9 cellular contexts compared by ENCODE assay signal in the genomic region with DNA sequence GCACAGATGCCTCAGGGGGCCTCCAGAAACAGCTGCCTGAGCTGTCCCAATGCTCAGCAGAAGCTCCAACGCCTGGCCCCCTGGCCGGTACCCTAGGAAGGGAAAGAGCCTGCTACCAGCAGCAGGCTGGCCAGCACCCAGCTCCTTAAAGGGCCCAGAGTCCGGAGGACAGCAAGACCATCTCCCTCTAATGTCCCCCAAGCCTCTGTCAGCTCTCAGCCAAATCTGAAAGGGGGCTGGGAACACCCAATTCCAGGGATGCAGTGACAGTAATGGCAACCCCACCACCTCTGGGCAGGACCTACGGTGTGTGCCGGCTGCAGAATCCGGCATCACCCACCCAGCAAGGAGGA. TPM values are rescaled to one million over a fixed set of nuclear protein-coding genes. Genes with fewer than 3 reads are reported as not detected.
DNase-seq lines count a peak whose midpoint lies in the region; ATAC-seq and TF ChIP-seq lines count a peak whose summit lies in the region.
"Had no signal": no experiment of that assay in that cellular context is flagged by ENCODE, and none has a peak within 500 bp of the region (broad histone marks: within the 10 kb centered on the region; RNA-seq: fewer than 3 reads in every experiment).

No MANE protein-coding gene starts in this region.

- H3K27ac ChIP-seq in lower lobe of right lung (peak overlapping the region; percentile 83), transverse colon (peak overlapping the region; percentile 73 to 87 (median 78))

- H3K4me1 Mint-ChIP-seq in activated T-cell treated with anti-CD3 and anti-CD28 coated beads, Interleukin-2, amount 50 U/mL, for 24 hours (ENCODE audit: low read depth), result peaks cover 71% of the 10 kb centered on the region
- peaks cover 63% of the 10 kb centered on the region for H3K4me1 Mint-ChIP-seq in activated T-helper 2 cell treated with anti-CD3 and anti-CD28 coated beads, Interferon-gamma antibody, Interleukin-2, Interleukin-4, amounts not matched to agents 10 μg/mL and 5 μg/mL and 100 μg/mL, durations not matched to agents 14 hours and 24 hours and 36 hours (ENCODE audit: low read depth)
- H3K4me1 Mint-ChIP-seq in osteocyte (ENCODE audit: unreplicated experiment), result peaks cover 45% of the 10 kb centered on the region

- peaks cover 87% of the 10 kb centered on the region for H3K36me3 Mint-ChIP-seq in activated T-cell treated with anti-CD3 and anti-CD28 coated beads, Interleukin-2, amount 50 U/mL, for 24 hours (ENCODE audit: low read depth)
- peaks cover 54% of the 10 kb centered on the region for H3K36me3 Mint-ChIP-seq in activated T-helper 2 cell treated with anti-CD3 and anti-CD28 coated beads, Interferon-gamma antibody, Interleukin-2, Interleukin-4, amounts not matched to agents 10 μg/mL and 5 μg/mL and 100 μg/mL, durations not matched to agents 14 hours and 24 hours and 36 hours (ENCODE audit: low read depth)
- no peaks in the 10 kb centered on the region for H3K36me3 Mint-ChIP-seq in osteocyte (ENCODE audit: unreplicated experiment)

- no peaks in the 10 kb centered on the region for H3K27me3 ChIP-seq in lower lobe of right lung (ENCODE audit: low read depth)
- H3K27me3 ChIP-seq in transverse colon, result no peaks in the 10 kb centered on the region

- intact Hi-C loops in activated T-helper 2 cell treated with anti-CD3 and anti-CD28 coated beads, Interferon-gamma antibody, Interleukin-2, Interleukin-4, amounts not matched to agents 10 μg/mL and 5 μg/mL and 100 μg/mL, durations not matched to agents 14 hours and 24 hours and 36 hours (cut with micrococcal nuclease), result loop anchor here (5.0 to 10.0 kb wide), 3 partner anchors 37 to 1050 kb away; a partner anchor contains a TSS
- intact Hi-C loops in lower lobe of right lung (cut with DNase I) (no loop called here), transverse colon (cut with DNase I; ENCODE audit: low total_unique reads) (no loop called here)

- POLR2A ChIA-PET in GM10248 (lab: Yijun Ruan, JAX), result interaction anchor here (0.5 to 1.9 kb wide), 5 partner anchors 9 to 153 kb away, joined by 3 to 10 read pairs (median 3); a partner anchor contains a TSS

- H3K27ac Mint-ChIP-seq in activated T-cell treated with anti-CD3 and anti-CD28 coated beads, Interleukin-2, amount 50 U/mL, for 24 hours, result peak overlapping the region; percentile 97
- peak overlapping the region; percentile 94 for H3K27ac Mint-ChIP-seq in activated T-helper 2 cell treated with anti-CD3 and anti-CD28 coated beads, Interferon-gamma antibody, Interleukin-2, Interleukin-4, amounts not matched to agents 10 μg/mL and 5 μg/mL and 100 μg/mL, durations not matched to agents 14 hours and 24 hours and 36 hours
- no peak overlapping the region for H3K27ac Mint-ChIP-seq in osteocyte (ENCODE audit: unreplicated experiment)

- H3K4me3 ChIP-seq in lower lobe of right lung, result peak overlapping the region; percentile 94
- peak overlapping the region in 3 of 4 donors; percentile 4 to 95 (median 10) for H3K4me3 ChIP-seq in transverse colon

- H3K27me3 Mint-ChIP-seq in activated T-cell treated with anti-CD3 and anti-CD28 coated beads, Interleukin-2, amount 50 U/mL, for 24 hours, result no peaks in the 10 kb centered on the region
- H3K27me3 Mint-ChIP-seq in activated T-helper 2 cell treated with anti-CD3 and anti-CD28 coated beads, Interferon-gamma antibody, Interleukin-2, Interleukin-4, amounts not matched to agents 10 μg/mL and 5 μg/mL and 100 μg/mL, durations not matched to agents 14 hours and 24 hours and 36 hours (ENCODE audit: low read depth), result no peaks in the 10 kb centered on the region
- H3K27me3 Mint-ChIP-seq in osteocyte (ENCODE audit: unreplicated experiment), result no peaks in the 10 kb centered on the region

- no peak for TF ChIP-seq POLR2A in transverse colon (IDR thresholded peaks at IDR 0.05)

- peaks cover 82% of the 10 kb centered on the region for H3K4me1 ChIP-seq in lower lobe of right lung
- peaks cover 27 to 78% (median 37%) of the 10 kb centered on the region in 4 donors for H3K4me1 ChIP-seq in transverse colon

- CTCF ChIA-PET in GM10248 (lab: Yijun Ruan, JAX), result interaction anchor here (0.9 to 3.6 kb wide), 7 partner anchors 14 to 199 kb away, joined by 3 to 12 read pairs (median 5); no protein-coding TSS in a partner anchor

- no peaks in the 10 kb centered on the region for H3K9me3 Mint-ChIP-seq in activated T-cell treated with anti-CD3 and anti-CD28 coated beads, Interleukin-2, amount 50 U/mL, for 24 hours
- no peaks in the 10 kb centered on the region for H3K9me3 Mint-ChIP-seq in activated T-helper 2 cell treated with anti-CD3 and anti-CD28 coated beads, Interferon-gamma antibody, Interleukin-2, Interleukin-4, amounts not matched to agents 10 μg/mL and 5 μg/mL and 100 μg/mL, durations not matched to agents 14 hours and 24 hours and 36 hours
- no peaks in the 10 kb centered on the region for H3K9me3 Mint-ChIP-seq in osteocyte (ENCODE audit: unreplicated experiment)

- TF ChIP-seq CTCF in lower lobe of right lung (IDR thresholded peaks at IDR 0.05) (no peak), transverse colon (IDR thresholded peaks at IDR 0.05) (no peak), osteocyte (IDR thresholded peaks at IDR 0.05) (no peak), GM10248 (IDR thresholded peaks at IDR 0.05; ENCODE audit: control extremely low read depth, extremely low read depth, low read depth, missing control alignments) (no peak)

- in situ Hi-C loops in transverse colon (cut with MboI; ENCODE audit: low pct_ligation_motif_present in 1 of 4, low pct_unique_long_range_greater_than_20kb in 1 of 4, low sequenced_read_pairs in 3 of 4), result no loop called here

- peak overlapping the region; percentile 97 for H3K4me3 Mint-ChIP-seq in activated T-cell treated with anti-CD3 and anti-CD28 coated beads, Interleukin-2, amount 50 U/mL, for 24 hours
- H3K4me3 Mint-ChIP-seq in activated T-helper 2 cell treated with anti-CD3 and anti-CD28 coated beads, Interferon-gamma antibody, Interleukin-2, Interleukin-4, amounts not matched to agents 10 μg/mL and 5 μg/mL and 100 μg/mL, durations not matched to agents 14 hours and 24 hours and 36 hours (ENCODE audit: low read depth), result peak overlapping the region; percentile 92
- H3K4me3 Mint-ChIP-seq in osteocyte (ENCODE audit: unreplicated experiment), result no peak overlapping the region

- ATAC-seq in lower lobe of right lung (no peak), HG02884 (IDR thresholded peaks at IDR 0.05; ENCODE audit: unreplicated experiment) (no peak)

- H3K9me3 ChIP-seq in lower lobe of right lung, result no peaks in the 10 kb centered on the region
- H3K9me3 ChIP-seq in transverse colon, result no peaks in the 10 kb centered on the region

- TF ChIP-seq EP300 in transverse colon (IDR thresholded peaks at IDR 0.05; ENCODE audit: low read depth), result no peak

- peak; percentile 45 for DNase-seq in activated T-cell treated with anti-CD3 and anti-CD28 coated beads, Interleukin-2, amount 50 U/mL, for 24 hours
- no peak for DNase-seq in activated T-cell treated with anti-CD3 and anti-CD28 coated beads, Interleukin-2, amount 50 U/mL, for 1 hour
- no peak for DNase-seq in activated T-helper 2 cell treated with anti-CD3 and anti-CD28 coated beads, Interferon-gamma antibody, Interleukin-2, Interleukin-4, amounts not matched to agents 10 μg/mL and 5 μg/mL and 100 μg/mL, durations not matched to agents 14 hours and 24 hours and 36 hours (ENCODE audit: low spot score)
- DNase-seq in lower lobe of right lung (no peak), transverse colon (no peak), osteocyte (ENCODE audit: extremely low spot score, unreplicated experiment) (no peak), GM10248 (ENCODE audit: extremely low spot score) (no peak)
- DNase-seq: islet precursor cell had no signal

- WGBS in transverse colon (ENCODE audit: low coverage in 1 of 2), 2 donors, result 68% methylated on average over 6 of the region's 6 CpGs; no CpG with 5 or more reads in 1 of the 2 donors

- H3K36me3 ChIP-seq in lower lobe of right lung (no peaks in the 10 kb centered on the region), transverse colon (no peaks in the 10 kb centered on the region)

RNA-seq across cellular contexts. Expression of a gene that starts 4.2 kb away (rescaled TPM):
- total RNA-seq in activated T-helper 2 cell treated with anti-CD3 and anti-CD28 coated beads, Interferon-gamma antibody, Interleukin-2, Interleukin-4, amounts not matched to agents 10 μg/mL and 5 μg/mL and 100 μg/mL, durations not matched to agents 14 hours and 24 hours and 36 hours, result 180 and 183 TPM in 2 replicates
- total RNA-seq in lower lobe of right lung (69.1 TPM), transverse colon (10 to 100 TPM; 51.3 to 91.5 (median 60.7) TPM), osteocyte (63.0 and 67.1 TPM in 2 replicates)

RNA-seq across cellular contexts. Expression of a gene that starts 25.3 kb away (rescaled TPM):
- 59.0 and 59.3 TPM in 2 replicates for total RNA-seq in activated T-helper 2 cell treated with anti-CD3 and anti-CD28 coated beads, Interferon-gamma antibody, Interleukin-2, Interleukin-4, amounts not matched to agents 10 μg/mL and 5 μg/mL and 100 μg/mL, durations not matched to agents 14 hours and 24 hours and 36 hours
- total RNA-seq in lower lobe of right lung (23.9 TPM), transverse colon (10 to 100 TPM in 3 of 4 donors, 1 to 10 TPM in 1; 4.5 to 98.7 (median 27.0) TPM), osteocyte (29.8 and 33.2 TPM in 2 replicates)

RNA-seq across cellular contexts. Expression of a gene that starts 26.0 kb away (rescaled TPM):
- 6.0 and 6.7 TPM in 2 replicates for total RNA-seq in activated T-helper 2 cell treated with anti-CD3 and anti-CD28 coated beads, Interferon-gamma antibody, Interleukin-2, Interleukin-4, amounts not matched to agents 10 μg/mL and 5 μg/mL and 100 μg/mL, durations not matched to agents 14 hours and 24 hours and 36 hours
- total RNA-seq in lower lobe of right lung (4.8 TPM), transverse colon (10 to 100 TPM in 1 of 4 donors, 1 to 10 TPM in 3; 2.0 to 40.8 (median 4.4) TPM), osteocyte (2.9 and 3.2 TPM in 2 replicates)

RNA-seq across cellular contexts. Expression of a gene that starts 29.2 kb away (rescaled TPM):
- 5.8 and 6.0 TPM in 2 replicates for total RNA-seq in activated T-helper 2 cell treated with anti-CD3 and anti-CD28 coated beads, Interferon-gamma antibody, Interleukin-2, Interleukin-4, amounts not matched to agents 10 μg/mL and 5 μg/mL and 100 μg/mL, durations not matched to agents 14 hours and 24 hours and 36 hours
- 1.0 TPM for total RNA-seq in lower lobe of right lung
- 10 to 100 TPM in 1 of 4 donors, 1 to 10 TPM in 3; 1.4 to 17.6 (median 4.7) TPM for total RNA-seq in transverse colon
- total RNA-seq in osteocyte, result 18.0 and 23.9 TPM in 2 replicates

RNA-seq across cellular contexts. Expression of a gene that starts 45.3 kb away (rescaled TPM):
- not detected in 2 replicates for total RNA-seq in activated T-helper 2 cell treated with anti-CD3 and anti-CD28 coated beads, Interferon-gamma antibody, Interleukin-2, Interleukin-4, amounts not matched to agents 10 μg/mL and 5 μg/mL and 100 μg/mL, durations not matched to agents 14 hours and 24 hours and 36 hours
- 0.30 TPM for total RNA-seq in lower lobe of right lung
- total RNA-seq in transverse colon, result 100 to 1,000 TPM in 2 of 4 donors, 10 to 100 TPM in 2; 31.2 to 176 (median 102) TPM
- total RNA-seq in osteocyte, result 0.31 TPM in 1 of 2 replicates, not detected in the other
